ENCODE assay signal across 14 cellular contexts in the genomic region with DNA sequence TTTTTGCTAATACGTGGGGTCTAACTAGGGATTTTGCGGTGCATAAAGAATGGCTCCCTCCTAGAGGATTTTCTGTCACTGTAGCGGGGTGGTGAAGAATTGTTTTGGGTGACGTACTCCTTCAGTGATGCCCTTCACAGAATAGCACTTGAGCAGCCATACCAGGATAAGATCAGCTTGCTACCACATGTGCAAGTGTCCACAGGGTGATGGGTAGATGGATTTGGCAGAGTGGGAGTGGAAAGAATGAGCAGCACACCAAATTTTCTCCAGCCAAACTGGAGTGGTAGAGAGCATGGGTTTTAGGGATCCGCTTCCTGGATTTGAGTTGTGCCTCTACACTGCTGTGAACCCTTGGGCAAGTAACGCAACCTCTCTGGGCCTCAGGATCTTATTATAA. TPM values are rescaled to one million over a fixed set of nuclear protein-coding genes. Genes with fewer than 3 reads are reported as not detected.
A peak's percentile ranks its signal among the peaks of the same experiment; 100 is the strongest.
DNase-seq lines count a peak whose midpoint lies in the region; ATAC-seq lines count a peak whose summit lies in the region.
"Had no signal": no experiment of that assay in that cellular context is flagged by ENCODE, and none has a peak within 500 bp of the region (broad histone marks: within the 10 kb centered on the region; RNA-seq: fewer than 3 reads in every experiment).

No MANE protein-coding gene starts in this region.

- no peaks in the 10 kb centered on the region for H3K27me3 ChIP-seq in layer of hippocampus (ENCODE audit: control insufficient read depth, insufficient read depth, low read length)
- H3K27me3 ChIP-seq: body of pancreas had no signal

- no peak for DNase-seq in activated T-cell treated with anti-CD3 and anti-CD28 coated beads, Interleukin-2, amount 50 U/mL, for 4 hours
- DNase-seq in activated T-cell treated with anti-CD3 and anti-CD28 coated beads, Interleukin-2, amount 50 U/mL, for 1 hour = no peak
- no peak for DNase-seq in HuH-7.5 (ENCODE audit: low spot score)
- DNase-seq: activated CD4-positive, alpha-beta T cell treated with anti-CD3 and anti-CD28 coated beads for 48 hours; body of pancreas; NCI-H1930; T-helper 2 cell had no signal

- peak overlapping the region; percentile 99 for H3K27ac Mint-ChIP-seq in activated T-helper 17 cell treated with anti-CD3 and anti-CD28 coated beads, Interleukin-2, amount 50 U/mL, for 72 hours
- peak overlapping the region; percentile 99 for H3K27ac Mint-ChIP-seq in stimulated activated memory B cell treated with anti-CD40 and anti-IgM and Interleukin-4, amounts not matched to agents 10 μg/mL and 1 μg/mL and 100 μg/mL, for 72 hours

- H3K4me1 Mint-ChIP-seq in activated T-cell treated with anti-CD3 and anti-CD28 coated beads, Interleukin-2, amount 50 U/mL, for 4 hours (ENCODE audit: low read depth) = peaks cover 68% of the 10 kb centered on the region
- H3K4me1 Mint-ChIP-seq in activated T-helper 17 cell treated with anti-CD3 and anti-CD28 coated beads, Interleukin-2, amount 50 U/mL, for 72 hours = peaks cover 60% of the 10 kb centered on the region
- H3K4me1 Mint-ChIP-seq in stimulated activated memory B cell treated with anti-CD40 and anti-IgM and Interleukin-4, amounts not matched to agents 10 μg/mL and 1 μg/mL and 100 μg/mL, for 72 hours = peaks cover 84% of the 10 kb centered on the region

- no peaks in the 10 kb centered on the region for H3K9me3 Mint-ChIP-seq in activated T-cell treated with anti-CD3 and anti-CD28 coated beads, Interleukin-2, amount 50 U/mL, for 4 hours
- H3K9me3 Mint-ChIP-seq in activated T-helper 17 cell treated with anti-CD3 and anti-CD28 coated beads, Interleukin-2, amount 50 U/mL, for 72 hours = no peaks in the 10 kb centered on the region
- H3K9me3 Mint-ChIP-seq in stimulated activated memory B cell treated with anti-CD40 and anti-IgM and Interleukin-4, amounts not matched to agents 10 μg/mL and 1 μg/mL and 100 μg/mL, for 72 hours = no peaks in the 10 kb centered on the region

- no peak for ATAC-seq in activated T-cell treated with anti-CD3 and anti-CD28 coated beads, Interleukin-2, amount 50 U/mL, for 4 hours
- ATAC-seq in activated T-helper 17 cell treated with anti-CD3 and anti-CD28 coated beads, Interleukin-2, amount 50 U/mL, for 72 hours (replicated peaks) = no peak
- ATAC-seq in stimulated activated memory B cell treated with anti-CD40 and anti-IgM and Interleukin-4, amounts not matched to agents 10 μg/mL and 1 μg/mL and 100 μg/mL, for 72 hours = no peak
- no peak for ATAC-seq in GM21526 (IDR thresholded peaks at IDR 0.05; ENCODE audit: low FRiP score, unreplicated experiment)
- no peak for ATAC-seq in GM18873 (IDR thresholded peaks at IDR 0.05; ENCODE audit: low FRiP score, unreplicated experiment)
- ATAC-seq: A549, body of pancreas, HCT116 had no signal

- peaks cover 8% of the 10 kb centered on the region for H3K36me3 Mint-ChIP-seq in activated T-cell treated with anti-CD3 and anti-CD28 coated beads, Interleukin-2, amount 50 U/mL, for 4 hours (ENCODE audit: insufficient read depth)
- peaks cover 25% of the 10 kb centered on the region for H3K36me3 Mint-ChIP-seq in activated T-helper 17 cell treated with anti-CD3 and anti-CD28 coated beads, Interleukin-2, amount 50 U/mL, for 72 hours (ENCODE audit: low read depth)
- peaks cover 18% of the 10 kb centered on the region for H3K36me3 Mint-ChIP-seq in stimulated activated memory B cell treated with anti-CD40 and anti-IgM and Interleukin-4, amounts not matched to agents 10 μg/mL and 1 μg/mL and 100 μg/mL, for 72 hours

- H3K27ac ChIP-seq in layer of hippocampus (ENCODE audit: low read depth, low read length) = peak overlapping the region; percentile 100
- H3K27ac ChIP-seq: A549 had no signal

- peak overlapping the region; percentile 93 for H3K4me3 Mint-ChIP-seq in activated T-cell treated with anti-CD3 and anti-CD28 coated beads, Interleukin-2, amount 50 U/mL, for 4 hours
- H3K4me3 Mint-ChIP-seq in activated T-helper 17 cell treated with anti-CD3 and anti-CD28 coated beads, Interleukin-2, amount 50 U/mL, for 72 hours = peak overlapping the region; percentile 93
- peak overlapping the region; percentile 100 for H3K4me3 Mint-ChIP-seq in stimulated activated memory B cell treated with anti-CD40 and anti-IgM and Interleukin-4, amounts not matched to agents 10 μg/mL and 1 μg/mL and 100 μg/mL, for 72 hours

- no peaks in the 10 kb centered on the region for H3K27me3 Mint-ChIP-seq in activated T-cell treated with anti-CD3 and anti-CD28 coated beads, Interleukin-2, amount 50 U/mL, for 4 hours (ENCODE audit: low read depth)
- H3K27me3 Mint-ChIP-seq in activated T-helper 17 cell treated with anti-CD3 and anti-CD28 coated beads, Interleukin-2, amount 50 U/mL, for 72 hours = no peaks in the 10 kb centered on the region
- H3K27me3 Mint-ChIP-seq in stimulated activated memory B cell treated with anti-CD40 and anti-IgM and Interleukin-4, amounts not matched to agents 10 μg/mL and 1 μg/mL and 100 μg/mL, for 72 hours = no peaks in the 10 kb centered on the region

RNA-seq across cellular contexts. Expression of gene TCP11L2, which starts 2.3 kb away (rescaled TPM):
- 1 to 10 TPM; 2.5 to 3.9 (median 2.6) TPM for total RNA-seq in activated T-cell treated with anti-CD3 and anti-CD28 coated beads, Interleukin-2, amount 50 U/mL, for 4 hours
- 10 to 100 TPM in 1 of 2 donors, 1 to 10 TPM in 1; 9.6 to 22.4 TPM for total RNA-seq in activated T-helper 17 cell treated with anti-CD3 and anti-CD28 coated beads, Interleukin-2, amount 50 U/mL, for 72 hours

RNA-seq across cellular contexts. Expression of gene POLR3B, which starts 52.8 kb away (rescaled TPM):
- total RNA-seq in activated T-cell treated with anti-CD3 and anti-CD28 coated beads, Interleukin-2, amount 50 U/mL, for 4 hours = 10 to 100 TPM; 17.8 to 18.8 (median 18.2) TPM
- 1 to 10 TPM; 3.0 to 8.7 TPM for total RNA-seq in activated T-helper 17 cell treated with anti-CD3 and anti-CD28 coated beads, Interleukin-2, amount 50 U/mL, for 72 hours

RNA-seq across cellular contexts. Expression of gene CKAP4, which starts 57.0 kb away (rescaled TPM):
- total RNA-seq in activated T-cell treated with anti-CD3 and anti-CD28 coated beads, Interleukin-2, amount 50 U/mL, for 4 hours = 10 to 100 TPM; 10.5 to 13.5 (median 10.6) TPM
- total RNA-seq in activated T-helper 17 cell treated with anti-CD3 and anti-CD28 coated beads, Interleukin-2, amount 50 U/mL, for 72 hours = 1 to 10 TPM; 3.6 to 3.8 TPM
